ENCODE assay signal across 8 cellular contexts in genomic region chr5:149434162-149435014, GRCh38. TPM values are rescaled to one million over a fixed set of nuclear protein-coding genes. Genes with fewer than 3 reads are reported as not detected.
A peak's percentile ranks its signal among the peaks of the same experiment; 100 is the strongest.
DNase-seq lines count a peak whose midpoint lies in the region; TF ChIP-seq lines count a peak whose summit lies in the region.

No MANE protein-coding gene starts in this region.

- H4K20me1 ChIP-seq in OCI-LY3 (ENCODE audit: insufficient read depth, low read length) (no peaks in the 10 kb centered on the region), osteoblast (ENCODE audit: insufficient read depth, low read length) (peaks cover 21% of the 10 kb centered on the region)

- DNase-seq in BE2C (peak; percentile 82), H7 (peak; percentile 92), activated T-cell treated with anti-CD3 and anti-CD28 coated beads for 24 hours (ENCODE audit: low read depth) (peak; percentile 30), fibroblast of gingiva (ENCODE audit: low read depth) (peak; percentile 47), osteoblast (ENCODE audit: insufficient read length, low spot score, missing footprints) (peak; percentile 95), HK-2 (ENCODE audit: unreplicated experiment) (no peak)

- H3K27ac ChIP-seq in OCI-LY3 (ENCODE audit: low read length) (no peak overlapping the region), osteoblast (ENCODE audit: low read depth, low read length) (peak overlapping the region; percentile 1), urinary bladder (ENCODE audit: low read depth) (peak overlapping the region; percentile 64)

- H3K27me3 ChIP-seq in BE2C (no peaks in the 10 kb centered on the region), H7 (ENCODE audit: control insufficient read depth, insufficient read depth, low read length) (no peaks in the 10 kb centered on the region), OCI-LY3 (ENCODE audit: low read depth, low read length) (0 out of 2 replicates have a peak, but pooled peaks cover 5% of the 10 kb centered on the region), osteoblast (ENCODE audit: insufficient read depth, low read length) (peaks cover 6% of the 10 kb centered on the region)

- peaks cover 15% of the 10 kb centered on the region for H3K36me3 ChIP-seq in BE2C
- H3K36me3 ChIP-seq in H7 (replicated peaks; ENCODE audit: control insufficient read depth, insufficient read depth, low read length), result no peaks in the 10 kb centered on the region
- H3K36me3 ChIP-seq in OCI-LY3 (replicated peaks; ENCODE audit: low read depth, low read length), result no peaks in the 10 kb centered on the region
- H3K36me3 ChIP-seq in osteoblast (ENCODE audit: insufficient read depth, low read length), result peaks cover 23% of the 10 kb centered on the region
- no peaks in the 10 kb centered on the region for H3K36me3 ChIP-seq in urinary bladder (ENCODE audit: insufficient read depth)

- no peak overlapping the region for H3K4me3 ChIP-seq in BE2C (ENCODE audit: low read depth, low read length)
- no peak overlapping the region for H3K4me3 ChIP-seq in H7 (ENCODE audit: insufficient read depth, low read depth, low read length)
- H3K4me3 ChIP-seq in OCI-LY3 (ENCODE audit: low read length), result no peak overlapping the region
- no peak overlapping the region for H3K4me3 ChIP-seq in osteoblast (ENCODE audit: insufficient read depth, low read length)
- no peak overlapping the region for H3K4me3 ChIP-seq in urinary bladder (ENCODE audit: low read depth, low read length)

- H3K79me2 ChIP-seq in OCI-LY3 (ENCODE audit: low read length) (no peaks in the 10 kb centered on the region), osteoblast (ENCODE audit: insufficient read depth, low read length) (no peaks in the 10 kb centered on the region)

- 32% methylated on average over 7 of the region's 7 CpGs for WGBS in urinary bladder

- H3K4me1 ChIP-seq in BE2C, result peaks cover 16% of the 10 kb centered on the region
- H3K4me1 ChIP-seq in OCI-LY3 (ENCODE audit: low read length), result no peaks in the 10 kb centered on the region
- no peaks in the 10 kb centered on the region for H3K4me1 ChIP-seq in osteoblast (ENCODE audit: insufficient read depth, low read length)
- H3K4me1 ChIP-seq in urinary bladder (ENCODE audit: insufficient read depth), result no peaks in the 10 kb centered on the region

- no peak overlapping the region for H2AFZ ChIP-seq in OCI-LY3 (ENCODE audit: low read depth, low read length)
- H2AFZ ChIP-seq in osteoblast (ENCODE audit: low read length), result no peak overlapping the region

- H3K4me2 ChIP-seq in OCI-LY3 (ENCODE audit: low read length), result no peak overlapping the region
- no peak overlapping the region for H3K4me2 ChIP-seq in osteoblast (ENCODE audit: insufficient read depth, low read length)

- H3K9me3 ChIP-seq in BE2C, result no peaks in the 10 kb centered on the region
- H3K9me3 ChIP-seq in OCI-LY3 (ENCODE audit: insufficient read depth, low read length), result no peaks in the 10 kb centered on the region
- H3K9me3 ChIP-seq in osteoblast (ENCODE audit: low read depth, low read length), result no peaks in the 10 kb centered on the region

- no peak overlapping the region for H3K9ac ChIP-seq in OCI-LY3 (ENCODE audit: low read length)

- peak; percentile 98 for TF ChIP-seq CTCF in BE2C (IDR thresholded peaks at IDR 0.05; ENCODE audit: low read depth, low read length)
- peak; percentile 70 for TF ChIP-seq CTCF in OCI-LY3 (IDR thresholded peaks at IDR 0.05; ENCODE audit: low read depth, low read length)
- peak; percentile 93 for TF ChIP-seq CTCF in osteoblast (IDR thresholded peaks at IDR 0.05; ENCODE audit: extremely low read depth, low read depth, low read length)

RNA-seq across cellular contexts. Expression of gene IL17B, which starts 55.3 kb away (rescaled TPM):
- 1.1 TPM for polyA plus RNA-seq in BE2C (2012; ENCODE audit: insufficient read depth, insufficient read length, low read depth)
- not detected in 2 replicates for total RNA-seq in H7 (2014; rRNA removed; shearing (Covaris generic))
- 0.29 TPM in 1 of 2 replicates, not detected in the other for total RNA-seq in osteoblast
- total RNA-seq in urinary bladder, result 8.9 TPM
- 3.7 TPM for polyA plus RNA-seq in urinary bladder
